ENCODE assay signal across 7 cellular contexts in genomic region chr14:64539186-64539552, GRCh38. TPM values are rescaled to one million over a fixed set of nuclear protein-coding genes. Genes with fewer than 3 reads are reported as not detected.
A peak's percentile ranks its signal among the peaks of the same experiment; 100 is the strongest.
DNase-seq lines count a peak whose midpoint lies in the region; TF ChIP-seq lines count a peak whose summit lies in the region.
"Had no signal": no experiment of that assay in that cellular context is flagged by ENCODE, and none has a peak within 500 bp of the region (broad histone marks: within the 10 kb centered on the region; RNA-seq: fewer than 3 reads in every experiment).

No MANE protein-coding gene starts in this region.

- peaks cover 31% of the 10 kb centered on the region for H3K4me1 Mint-ChIP-seq in chondrocyte (ENCODE audit: low read depth)

- TF ChIP-seq CTCF in chondrocyte (IDR thresholded peaks at IDR 0.05) (no peak), WERI-Rb-1 (IDR thresholded peaks at IDR 0.05; ENCODE audit: low read depth, low read length) (no peak)

- no peaks in the 10 kb centered on the region for H3K27me3 Mint-ChIP-seq in chondrocyte (ENCODE audit: low read depth)

- peak overlapping the region; percentile 91 for H3K4me3 Mint-ChIP-seq in chondrocyte (ENCODE audit: unreplicated experiment)

- H3K4me3 ChIP-seq in rectal smooth muscle tissue (ENCODE audit: low read length) (peak overlapping the region; percentile 72), WERI-Rb-1 (ENCODE audit: low read depth, low read length) (no peak overlapping the region)

- H3K27ac ChIP-seq in rectal smooth muscle tissue (ENCODE audit: low read depth, low read length) (peak overlapping the region; percentile 95), WERI-Rb-1 (no peak overlapping the region)

- peak overlapping the region; percentile 96 for H3K27ac Mint-ChIP-seq in chondrocyte (ENCODE audit: unreplicated experiment)

- H3K9ac ChIP-seq in rectal smooth muscle tissue (ENCODE audit: low read length), result peak overlapping the region; percentile 29

- no peaks in the 10 kb centered on the region for H3K36me3 ChIP-seq in rectal smooth muscle tissue (ENCODE audit: control insufficient read depth, insufficient read depth, low read length)
- no peaks in the 10 kb centered on the region for H3K36me3 ChIP-seq in WERI-Rb-1

- DNase-seq in HT-29 (ENCODE audit: low spot score) (peak; percentile 28), chondrocyte (ENCODE audit: low spot score) (no peak), NCI-H1092 treated with DMSO at 0.1 percent for 48 hours (lab: John Stamatoyannopoulos, UW) (no peak), NCI-H1694 (lab: John Stamatoyannopoulos, UW) (no peak), WERI-Rb-1 (no peak)
- DNase-seq: NCI-H1417 treated with DMSO at 0.1 percent for 48 hours had no signal

- H3K9me3 Mint-ChIP-seq in chondrocyte (ENCODE audit: low read depth), result peaks cover 2% of the 10 kb centered on the region

- H3K4me1 ChIP-seq in rectal smooth muscle tissue (ENCODE audit: control insufficient read depth, insufficient read depth, low read length), result no peaks in the 10 kb centered on the region

- H3K27me3 ChIP-seq in rectal smooth muscle tissue (ENCODE audit: control insufficient read depth, insufficient read depth, low read length) (no peaks in the 10 kb centered on the region), WERI-Rb-1 (ENCODE audit: insufficient read depth, low read depth, severe bottlenecking) (no peaks in the 10 kb centered on the region)

- H3K9me3 ChIP-seq in WERI-Rb-1 (ENCODE audit: severe bottlenecking), result peaks cover 13% of the 10 kb centered on the region

- no peaks in the 10 kb centered on the region for H3K36me3 Mint-ChIP-seq in chondrocyte (ENCODE audit: low read depth)

RNA-seq across cellular contexts. Expression of gene HSPA2, which starts 1.4 kb away (rescaled TPM):
- 2.2 and 4.1 TPM in 2 replicates for total RNA-seq in HT-29 (2014; rRNA removed; shearing (Covaris generic))
- 1.2 to 3.2 TPM (median 1.7 TPM) in 3 replicates for total RNA-seq in chondrocyte

RNA-seq across cellular contexts. Expression of gene PPP1R36, which starts 10.6 kb away (rescaled TPM):
- total RNA-seq in HT-29 (2014; rRNA removed; shearing (Covaris generic)), result 0.18 and 0.29 TPM in 2 replicates
- 0.72 to 1.1 TPM (median 1.0 TPM) in 3 replicates for total RNA-seq in chondrocyte

RNA-seq across cellular contexts. Expression of gene ZBTB1, which starts 34.6 kb away (rescaled TPM):
- total RNA-seq in HT-29 (2014; rRNA removed; shearing (Covaris generic)), result 9.5 and 11.1 TPM in 2 replicates
- total RNA-seq in chondrocyte, result 48.5 to 49.9 TPM (median 49.3 TPM) in 3 replicates

RNA-seq across cellular contexts. Expression of gene ZBTB25, which starts 35.5 kb away (rescaled TPM):
- 3.8 and 4.9 TPM in 2 replicates for total RNA-seq in HT-29 (2014; rRNA removed; shearing (Covaris generic))
- 9.3 to 12.1 TPM (median 9.7 TPM) in 3 replicates for total RNA-seq in chondrocyte
